ENCODE assay signal across 8 cellular contexts in the genomic region with DNA sequence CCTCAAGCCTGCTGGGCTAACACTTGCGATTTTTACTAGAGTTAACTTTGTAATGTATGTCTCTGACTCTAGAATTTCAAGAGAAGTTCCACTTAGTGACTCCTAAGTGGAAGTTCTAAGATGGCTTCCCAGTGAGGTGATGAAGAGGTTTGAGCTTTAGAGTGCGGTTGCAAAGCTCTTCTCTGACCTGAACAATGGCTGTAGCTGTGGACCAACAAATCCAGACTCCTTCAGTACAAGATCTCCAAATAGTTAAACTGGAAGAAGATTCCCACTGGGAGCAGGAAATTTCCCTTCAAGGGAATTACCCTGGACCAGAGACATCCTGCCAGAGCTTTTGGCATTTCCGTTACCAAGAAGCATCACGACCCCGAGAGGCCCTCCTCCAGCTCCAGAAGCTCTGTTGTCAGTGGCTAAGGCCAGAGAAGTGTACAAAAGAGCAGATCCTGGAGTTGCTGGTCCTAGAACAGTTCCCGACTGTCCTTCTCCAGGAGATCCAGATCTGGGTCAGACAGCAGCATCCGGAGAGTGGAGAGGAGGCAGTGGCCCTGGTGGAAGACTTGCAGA. TPM values are rescaled to one million over a fixed set of nuclear protein-coding genes. Genes with fewer than 3 reads are reported as not detected.
DNase-seq lines count a peak whose midpoint lies in the region; ATAC-seq and TF ChIP-seq lines count a peak whose summit lies in the region.

No MANE protein-coding gene starts in this region.

- no peaks in the 10 kb centered on the region for H3K9me2 ChIP-seq in HCT116 (ENCODE audit: insufficient read depth)

- H2AFZ ChIP-seq in HCT116 (ENCODE audit: low read depth, low read length, poor library complexity, severe bottlenecking): peak overlapping the region; percentile 79

- TF ChIP-seq POLR2A in HCT116 (IDR thresholded peaks at IDR 0.05; ENCODE audit: borderline replicate concordance, extremely low read depth, insufficient read depth, insufficient read length): no peak

- H3K9ac ChIP-seq in HCT116 (ENCODE audit: low read length): peak overlapping the region; percentile 68
- peak overlapping the region; percentile 80 for H3K9ac ChIP-seq in skeletal muscle satellite cell (ENCODE audit: low read depth, low read length)

- CTCF ChIA-PET in HCT116 (lab: Charles Lee): interaction anchor here (1.2 kb wide), 2 partner anchors 33 to 44 kb away, joined by 3 to 4 read pairs; no protein-coding TSS in a partner anchor

- H3K27ac Mint-ChIP-seq in T-helper 17 cell: peak overlapping the region; percentile 96

- peaks cover 30% of the 10 kb centered on the region for H3K4me1 Mint-ChIP-seq in T-helper 17 cell

- BruUV-seq in HCT116 (replicated peaks; lab: Mats Ljungman, UMichigan): TSS peak; percentile 73

- H3K36me3 ChIP-seq in HCT116 (ENCODE audit: control insufficient read depth in 1 of 2, insufficient read depth in 2 of 2, low read length in 2 of 2): 0 out of 4 replicates have a peak, but pooled peaks cover 0 to 5% of the 10 kb centered on the region in 2 experiments
- peaks cover 7% of the 10 kb centered on the region for H3K36me3 ChIP-seq in skeletal muscle satellite cell (ENCODE audit: insufficient read depth, low read length)

- TF ChIP-seq RAD21 in HCT116 (IDR thresholded peaks at IDR 0.05; ENCODE audit: low read depth): no peak

- H3K4me1 ChIP-seq in HCT116 (ENCODE audit: control insufficient read depth in 1 of 2, insufficient read depth in 2 of 2, low read length in 2 of 2) (peaks cover 8 to 29% of the 10 kb centered on the region in 2 experiments; a peak in 3 of 4 replicates), skeletal muscle satellite cell (ENCODE audit: control insufficient read depth, insufficient read depth, low read length) (peaks cover 22% of the 10 kb centered on the region)

- no peak for TF ChIP-seq CTCF in HCT116 (IDR thresholded peaks at IDR 0.05 in 2 of 3, conservative IDR thresholded peaks at IDR 0.05 in 1 of 3; ENCODE audit: borderline replicate concordance in 1 of 3, insufficient read depth in 1 of 3, low read depth in 2 of 3, low read length in 2 of 3)
- TF ChIP-seq CTCF in fibroblast of the aortic adventitia (IDR thresholded peaks at IDR 0.05; ENCODE audit: insufficient read depth, low read length): no peak

- peaks cover 12% of the 10 kb centered on the region; the same call in 1 of the 2 replicates for H3K79me2 ChIP-seq in HCT116 (ENCODE audit: insufficient read depth, low read length)

- POLR2A ChIA-PET in HCT116 (lab: Charles Lee): interaction anchor here (0.6 to 1.7 kb wide), 6 partner anchors 19 to 283 kb away, joined by 3 to 5 read pairs (median 3); partner anchors contain the start of gene ZSCAN2

- H3K4me3 Mint-ChIP-seq in T-helper 17 cell: peak overlapping the region; percentile 91

- no peaks in the 10 kb centered on the region for H3K27me3 Mint-ChIP-seq in T-helper 17 cell

- H3K36me3 Mint-ChIP-seq in T-helper 17 cell (ENCODE audit: low read depth): no peaks in the 10 kb centered on the region

- peak overlapping the region; percentile 67 for H3K27ac ChIP-seq in HCT116 (ENCODE audit: low read depth, low read length)

- H4K20me1 ChIP-seq in HCT116 (ENCODE audit: insufficient read depth): no peaks in the 10 kb centered on the region

- ATAC-seq in HCT116 (peak; percentile 8; the same call in 1 of the 2 replicates), T-helper 17 cell (peak; percentile 0)

- intact Hi-C loops in HCT116 (cut with micrococcal nuclease): loop anchor here (5.0 kb wide), 2 partner anchors 34 to 489 kb away; no protein-coding TSS in a partner anchor

- DNase-seq in HCT116 (ENCODE audit: low read depth, low spot score): no peak
- no peak for DNase-seq in T-helper 17 cell
- no peak for DNase-seq in fibroblast of the aortic adventitia (ENCODE audit: low read depth)
- DNase-seq in HCEC 1CT: no peak
- no peak for DNase-seq in H4 (ENCODE audit: low spot score)
- DNase-seq in OCI-M2 (lab: John Stamatoyannopoulos, UW; ENCODE audit: unreplicated experiment): no peak
- no peak for DNase-seq in NOMO-1 treated with DMSO at 0.1 percent for 48 hours (lab: John Stamatoyannopoulos, UW; ENCODE audit: unreplicated experiment)

- H3K9me3 ChIP-seq in HCT116 (ENCODE audit: control insufficient read depth in 1 of 2, insufficient read depth in 1 of 2, low read depth in 1 of 2, low read length in 2 of 2): no peaks in the 10 kb centered on the region
- no peaks in the 10 kb centered on the region for H3K9me3 ChIP-seq in T-helper 17 cell (ENCODE audit: control insufficient read depth, low read length, poor library complexity, severe bottlenecking)
- no peaks in the 10 kb centered on the region for H3K9me3 ChIP-seq in skeletal muscle satellite cell (replicated peaks; ENCODE audit: low read length)

- peak overlapping the region; percentile 85 for H3K4me2 ChIP-seq in HCT116 (ENCODE audit: low read length)
- peak overlapping the region; percentile 89 for H3K4me2 ChIP-seq in skeletal muscle satellite cell (ENCODE audit: low read length)

- RAD21 ChIA-PET in HCT116 (lab: Charles Lee; ENCODE audit: low non-redundant PET in 1 of 2, low total read pairs in 2 of 2, uncharacterized antibody in 2 of 2, unreplicated experiment in 2 of 2): interaction anchor here in 1 of 2 experiments (1.1 kb wide), 1 partner anchor 22 kb away, joined by 3 read pairs; no protein-coding TSS in a partner anchor

- peak overlapping the region; percentile 65 to 73 for H3K4me3 ChIP-seq in HCT116 (replicated peaks in 1 of 2; ENCODE audit: low read depth in 1 of 2, low read length in 2 of 2)
- peak overlapping the region; percentile 86 for H3K4me3 ChIP-seq in fibroblast of the aortic adventitia (ENCODE audit: low read depth, low read length)
- H3K4me3 ChIP-seq in skeletal muscle satellite cell (ENCODE audit: low read length): peak overlapping the region; percentile 80

- H3K27me3 ChIP-seq in HCT116 (ENCODE audit: insufficient read depth, low read length): no peaks in the 10 kb centered on the region
- no peaks in the 10 kb centered on the region for H3K27me3 ChIP-seq in skeletal muscle satellite cell (ENCODE audit: control insufficient read depth, insufficient read depth, low read length)

TF ChIP-seq in HCT116, 20 proteins besides CTCF, POLR2A, EP300 and RAD21 (continues in another document):
- TF ChIP-seq EZH2 (IDR thresholded peaks at IDR 0.05) (no peak), SIN3A (IDR thresholded peaks at IDR 0.05; ENCODE audit: low read depth) (no peak), CBX3 (IDR thresholded peaks at IDR 0.05; ENCODE audit: low read depth) (no peak), ZFX (IDR thresholded peaks at IDR 0.05) (no peak), CEBPB (IDR thresholded peaks at IDR 0.05; ENCODE audit: low read depth) (no peak), ZNF274 (IDR thresholded peaks at IDR 0.05; ENCODE audit: low read depth, low read length) (no peak), EZH2phosphoT487 (IDR thresholded peaks at IDR 0.05; ENCODE audit: borderline replicate concordance) (no peak), TCF7L2 (IDR thresholded peaks at IDR 0.05; ENCODE audit: borderline replicate concordance, extremely low read depth, insufficient read depth, insufficient read length) (no peak), YY1 (IDR thresholded peaks at IDR 0.05; ENCODE audit: extremely low read depth, insufficient replicate concordance, low read depth, low read length) (no peak), SRF (IDR thresholded peaks at IDR 0.05; ENCODE audit: low read depth) (no peak), SP1 (IDR thresholded peaks at IDR 0.05; ENCODE audit: low read depth) (no peak), JUND (IDR thresholded peaks at IDR 0.05) (no peak)
- TF ChIP-seq, protein P1, sequence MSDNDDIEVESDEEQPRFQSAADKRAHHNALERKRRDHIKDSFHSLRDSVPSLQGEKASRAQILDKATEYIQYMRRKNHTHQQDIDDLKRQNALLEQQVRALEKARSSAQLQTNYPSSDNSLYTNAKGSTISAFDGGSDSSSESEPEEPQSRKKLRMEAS (IDR thresholded peaks at IDR 0.05): no peak
- TF ChIP-seq, protein P2, sequence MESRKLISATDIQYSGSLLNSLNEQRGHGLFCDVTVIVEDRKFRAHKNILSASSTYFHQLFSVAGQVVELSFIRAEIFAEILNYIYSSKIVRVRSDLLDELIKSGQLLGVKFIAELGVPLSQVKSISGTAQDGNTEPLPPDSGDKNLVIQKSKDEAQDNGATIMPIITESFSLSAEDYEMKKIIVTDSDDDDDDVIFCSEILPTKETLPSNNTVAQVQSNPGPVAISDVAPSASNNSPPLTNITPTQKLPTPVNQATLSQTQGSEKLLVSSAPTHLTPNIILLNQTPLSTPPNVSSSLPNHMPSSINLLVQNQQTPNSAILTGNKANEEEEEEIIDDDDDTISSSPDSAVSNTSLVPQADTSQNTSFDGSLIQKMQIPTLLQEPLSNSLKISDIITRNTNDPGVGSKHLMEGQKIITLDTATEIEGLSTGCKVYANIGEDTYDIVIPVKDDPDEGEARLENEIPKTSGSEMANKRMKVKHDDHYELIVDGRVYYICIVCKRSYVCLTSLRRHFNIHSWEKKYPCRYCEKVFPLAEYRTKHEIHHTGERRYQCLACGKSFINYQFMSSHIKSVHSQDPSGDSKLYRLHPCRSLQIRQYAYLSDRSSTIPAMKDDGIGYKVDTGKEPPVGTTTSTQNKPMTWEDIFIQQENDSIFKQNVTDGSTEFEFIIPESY (IDR thresholded peaks at IDR 0.05; ENCODE audit: extremely low read depth, insufficient replicate concordance, low read length): no peak
- TF ChIP-seq, protein P3, sequence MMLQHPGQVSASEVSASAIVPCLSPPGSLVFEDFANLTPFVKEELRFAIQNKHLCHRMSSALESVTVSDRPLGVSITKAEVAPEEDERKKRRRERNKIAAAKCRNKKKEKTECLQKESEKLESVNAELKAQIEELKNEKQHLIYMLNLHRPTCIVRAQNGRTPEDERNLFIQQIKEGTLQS (IDR thresholded peaks at IDR 0.05): no peak

RNA-seq across cellular contexts. Expression of gene WDR73, which starts 22.3 kb away (rescaled TPM):
- 35.6 TPM for total RNA-seq in HCT116 (2021; ENCODE audit: unreplicated experiment)
- 17.7 and 19.2 TPM in 2 replicates for polyA plus RNA-seq in HCT116 (2012)
- 10 to 100 TPM; 26.0 to 29.8 TPM for total RNA-seq in T-helper 17 cell
- total RNA-seq in fibroblast of the aortic adventitia (ENCODE audit: low replicate concordance): 26.8 and 38.0 TPM in 2 replicates
- total RNA-seq in skeletal muscle satellite cell (2012; rRNA removed): 22.6 and 25.1 TPM in 2 replicates
- total RNA-seq in H4 (2014; rRNA removed; shearing (Covaris generic)): 17.9 and 27.1 TPM in 2 replicates

RNA-seq across cellular contexts. Expression of gene NMB, which starts 26.2 kb away (rescaled TPM):
- total RNA-seq in HCT116 (2021; ENCODE audit: unreplicated experiment) (9.8 TPM), T-helper 17 cell (1 to 10 TPM; 2.0 to 3.3 TPM), fibroblast of the aortic adventitia (ENCODE audit: low replicate concordance) (4.1 TPM in 1 of 2 replicates, not detected in the other)
- polyA plus RNA-seq in HCT116 (2012): 12.7 and 14.4 TPM in 2 replicates
- total RNA-seq in skeletal muscle satellite cell (2012; rRNA removed): 2.0 and 5.5 TPM in 2 replicates
- total RNA-seq in H4 (2014; rRNA removed; shearing (Covaris generic)): 11.3 and 28.5 TPM in 2 replicates

RNA-seq across cellular contexts. Expression of gene ZSCAN2, which starts 31.0 kb away (rescaled TPM):
- 15.5 TPM for total RNA-seq in HCT116 (2021; ENCODE audit: unreplicated experiment)
- polyA plus RNA-seq in HCT116 (2012): 9.4 and 10.5 TPM in 2 replicates
- 1 to 10 TPM; 3.6 to 4.1 TPM for total RNA-seq in T-helper 17 cell
- 5.2 and 25.5 TPM in 2 replicates for total RNA-seq in fibroblast of the aortic adventitia (ENCODE audit: low replicate concordance)
- 6.6 and 7.0 TPM in 2 replicates for total RNA-seq in skeletal muscle satellite cell (2012; rRNA removed)
- 7.6 and 7.8 TPM in 2 replicates for total RNA-seq in H4 (2014; rRNA removed; shearing (Covaris generic))
